Comparison of ENCODE assay signal across 15 cellular contexts in the genomic region with DNA sequence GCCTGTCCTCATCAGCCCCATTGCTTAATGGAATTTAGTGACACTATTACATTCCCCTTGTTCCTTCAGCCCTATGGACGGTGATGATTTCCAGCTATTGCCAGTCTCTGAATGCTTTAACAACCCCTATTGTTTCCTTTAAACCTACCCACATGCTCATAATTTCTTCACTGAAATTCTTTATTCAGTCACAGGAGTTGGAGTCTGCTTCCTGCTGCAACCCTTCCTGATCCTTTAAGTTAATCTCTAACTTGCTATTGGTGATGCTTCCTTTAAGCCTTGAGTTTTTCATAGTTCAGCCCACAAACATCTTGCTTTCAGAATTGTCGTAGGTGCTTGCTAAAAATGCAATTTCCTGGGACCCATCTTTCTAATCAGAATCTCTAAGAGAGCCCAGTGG.
DNase-seq lines count a peak whose midpoint lies in the region; ATAC-seq and TF ChIP-seq lines count a peak whose summit lies in the region.
"Had no signal": no experiment of that assay in that cellular context is flagged by ENCODE, and none has a peak within 500 bp of the region (broad histone marks: within the 10 kb centered on the region; RNA-seq: fewer than 3 reads in every experiment).

No MANE protein-coding gene starts in this region.

- no peak for ATAC-seq in stimulated activated naive CD8-positive, alpha-beta T cell treated with anti-CD3 and anti-CD28 coated beads, Interleukin-15, Interleukin-2, amounts not matched to agents 100 U/mL and 50 U/mL, for 24 hours
- ATAC-seq in left colon, result peak; percentile 70

- 93 to 97% methylated on average over 2 of the region's 2 CpGs for WGBS in testis, 2 donors

- H3K9me3 ChIP-seq in BE2C (no peaks in the 10 kb centered on the region), testis (no peaks in the 10 kb centered on the region)
- H3K9me3 ChIP-seq: esophagus squamous epithelium, Peyer's patch had no signal

- no peaks in the 10 kb centered on the region for H3K9me3 Mint-ChIP-seq in stimulated activated naive CD8-positive, alpha-beta T cell treated with anti-CD3 and anti-CD28 coated beads, Interleukin-15, Interleukin-2, amounts not matched to agents 100 ng/mL and 50 ng/mL, for 24 hours
- H3K9me3 Mint-ChIP-seq in activated CD4-positive, alpha-beta memory T cell treated with anti-CD3 and anti-CD28 coated beads, Interleukin-2, amount 10 ng/mL, durations not matched to agents 7 days and 5 days, result peaks cover 3% of the 10 kb centered on the region

- H3K4me1 ChIP-seq in BE2C (no peaks in the 10 kb centered on the region), testis (peaks cover 19% of the 10 kb centered on the region)

- no peak for DNase-seq in stimulated activated naive CD8-positive, alpha-beta T cell treated with anti-CD3 and anti-CD28 coated beads, Interleukin-15, Interleukin-2, amounts not matched to agents 100 U/mL and 50 U/mL, for 24 hours
- no peak for DNase-seq in activated CD4-positive, alpha-beta memory T cell treated with anti-CD3 and anti-CD28 coated beads, Interleukin-2, amount 10 ng/mL, durations not matched to agents 7 days and 5 days
- DNase-seq in left colon (no peak), BE2C (no peak), 8988T (no peak), activated gamma-delta T cell treated with Interleukin-2 at 50 U/mL for 16 hours (no peak), testis (no peak)
- DNase-seq: activated naive CD4-positive, alpha-beta T cell treated with anti-CD3 and anti-CD28 coated beads, Interleukin-2, amount 50 U/mL, for 16 hours; dorsolateral prefrontal cortex; esophagus squamous epithelium; glutamatergic neuron; mesendoderm; Peyer's patch had no signal

- H3K36me3 Mint-ChIP-seq in stimulated activated naive CD8-positive, alpha-beta T cell treated with anti-CD3 and anti-CD28 coated beads, Interleukin-15, Interleukin-2, amounts not matched to agents 100 ng/mL and 50 ng/mL, for 24 hours (ENCODE audit: low read depth), result peaks cover 4% of the 10 kb centered on the region
- H3K36me3 Mint-ChIP-seq in activated CD4-positive, alpha-beta memory T cell treated with anti-CD3 and anti-CD28 coated beads, Interleukin-2, amount 10 ng/mL, durations not matched to agents 7 days and 5 days (ENCODE audit: low read depth), result no peaks in the 10 kb centered on the region

- H3K27ac ChIP-seq in testis, result no peak overlapping the region
- H3K27ac ChIP-seq: dorsolateral prefrontal cortex, esophagus squamous epithelium, SK-N-MC had no signal

- H3K27me3 ChIP-seq in BE2C (no peaks in the 10 kb centered on the region), testis (no peaks in the 10 kb centered on the region)
- H3K27me3 ChIP-seq: dorsolateral prefrontal cortex, esophagus squamous epithelium, Peyer's patch had no signal

- TF ChIP-seq CTCF in BE2C (IDR thresholded peaks at IDR 0.05; ENCODE audit: low read depth, low read length) (no peak), testis (IDR thresholded peaks at IDR 0.05) (no peak)

- POLR2A ChIA-PET in activated CD4-positive, alpha-beta memory T cell treated with anti-CD3 and anti-CD28 coated beads, Interleukin-2, amount 10 ng/mL, durations not matched to agents 7 days and 5 days (lab: Charles Lee), result interaction anchor here (1.1 to 2.5 kb wide), 2 partner anchors 11 to 71 kb away, joined by 3 to 11 read pairs; no protein-coding TSS in a partner anchor

- no peak overlapping the region for H3K4me3 ChIP-seq in BE2C (ENCODE audit: low read depth, low read length)
- H3K4me3 ChIP-seq in testis, result no peak overlapping the region
- H3K4me3 ChIP-seq: dorsolateral prefrontal cortex, esophagus squamous epithelium, Peyer's patch, SK-N-MC had no signal

- H3K27me3 Mint-ChIP-seq in stimulated activated naive CD8-positive, alpha-beta T cell treated with anti-CD3 and anti-CD28 coated beads, Interleukin-15, Interleukin-2, amounts not matched to agents 100 ng/mL and 50 ng/mL, for 24 hours, result no peaks in the 10 kb centered on the region
- H3K27me3 Mint-ChIP-seq in activated CD4-positive, alpha-beta memory T cell treated with anti-CD3 and anti-CD28 coated beads, Interleukin-2, amount 10 ng/mL, durations not matched to agents 7 days and 5 days, result no peaks in the 10 kb centered on the region

- H3K4me1 Mint-ChIP-seq in stimulated activated naive CD8-positive, alpha-beta T cell treated with anti-CD3 and anti-CD28 coated beads, Interleukin-15, Interleukin-2, amounts not matched to agents 100 ng/mL and 50 ng/mL, for 24 hours (ENCODE audit: low read depth), result peaks cover 82% of the 10 kb centered on the region
- peaks cover 40% of the 10 kb centered on the region for H3K4me1 Mint-ChIP-seq in activated CD4-positive, alpha-beta memory T cell treated with anti-CD3 and anti-CD28 coated beads, Interleukin-2, amount 10 ng/mL, durations not matched to agents 7 days and 5 days

- H3K36me3 ChIP-seq in BE2C (no peaks in the 10 kb centered on the region), testis (ENCODE audit: low read depth, missing control alignments) (no peaks in the 10 kb centered on the region)
- H3K36me3 ChIP-seq: esophagus squamous epithelium, Peyer's patch had no signal

- TF ChIP-seq POLR2A in testis (IDR thresholded peaks at IDR 0.05), result no peak

- intact Hi-C loops in left colon (cut with DNase I, micrococcal nuclease) (loop anchor here in 1 of 2 donors (10.0 kb wide), 1 partner anchor 64 kb away; a partner anchor contains a TSS), testis (cut with DNase I; ENCODE audit: low total_unique reads) (loop anchor here (10.0 kb wide), 1 partner anchor 64 kb away; a partner anchor contains a TSS)

- no peak overlapping the region for H3K4me3 Mint-ChIP-seq in stimulated activated naive CD8-positive, alpha-beta T cell treated with anti-CD3 and anti-CD28 coated beads, Interleukin-15, Interleukin-2, amounts not matched to agents 100 ng/mL and 50 ng/mL, for 24 hours
- no peak overlapping the region for H3K4me3 Mint-ChIP-seq in activated CD4-positive, alpha-beta memory T cell treated with anti-CD3 and anti-CD28 coated beads, Interleukin-2, amount 10 ng/mL, durations not matched to agents 7 days and 5 days

- peak overlapping the region; percentile 53 for H3K27ac Mint-ChIP-seq in stimulated activated naive CD8-positive, alpha-beta T cell treated with anti-CD3 and anti-CD28 coated beads, Interleukin-15, Interleukin-2, amounts not matched to agents 100 ng/mL and 50 ng/mL, for 24 hours
- peak overlapping the region; percentile 50 for H3K27ac Mint-ChIP-seq in activated CD4-positive, alpha-beta memory T cell treated with anti-CD3 and anti-CD28 coated beads, Interleukin-2, amount 10 ng/mL, durations not matched to agents 7 days and 5 days

- CTCF ChIA-PET in activated CD4-positive, alpha-beta memory T cell treated with anti-CD3 and anti-CD28 coated beads, Interleukin-2, amount 10 ng/mL, durations not matched to agents 7 days and 5 days (lab: Charles Lee), result interaction anchor here (1.2 to 2.0 kb wide), 2 partner anchors 71 to 82 kb away, joined by 3 to 8 read pairs; no protein-coding TSS in a partner anchor
